In genomic region chr11:73225851-73226250, GRCh38 we compare ENCODE assay signal across 7 cellular contexts. TPM values are rescaled to one million over a fixed set of nuclear protein-coding genes. Genes with fewer than 3 reads are reported as not detected.
"Had no signal": no experiment of that assay in that cellular context is flagged by ENCODE, and none has a peak within 500 bp of the region (broad histone marks: within the 10 kb centered on the region; RNA-seq: fewer than 3 reads in every experiment).

No MANE protein-coding gene starts in this region.

- H3K36me3 ChIP-seq: SJSA1 had no signal

- H3K4me3 ChIP-seq: SJSA1, skin epidermis had no signal

- DNase-seq: activated CD4-positive, alpha-beta T cell treated with anti-CD3 and anti-CD28 coated beads for 36 hours; activated CD8-positive, alpha-beta memory T cell treated with anti-CD3 and anti-CD28 coated beads, Interleukin-2, amount 50 U/mL, for 48 hours; activated CD8-positive, alpha-beta T cell treated with anti-CD3 and anti-CD28 coated beads, Interleukin-2, amount 10 ng/mL, durations not matched to agents 7 days and 5 days; dermis blood vessel endothelial cell had no signal

- H3K4me1 ChIP-seq: SJSA1 had no signal

- H3K27me3 ChIP-seq: SJSA1 had no signal

- H3K27ac ChIP-seq: SJSA1, skin epidermis had no signal

- ATAC-seq: activated CD4-positive, alpha-beta T cell treated with anti-CD3 and anti-CD28 coated beads for 36 hours; activated CD8-positive, alpha-beta T cell treated with anti-CD3 and anti-CD28 coated beads, Interleukin-2, amount 10 ng/mL, durations not matched to agents 7 days and 5 days; left colon had no signal

- H3K9me3 ChIP-seq: SJSA1 had no signal

RNA-seq across cellular contexts. Expression of gene P2RY2, which starts 7.8 kb away (rescaled TPM):
- total RNA-seq: activated CD4-positive, alpha-beta T cell treated with anti-CD3 and anti-CD28 coated beads for 36 hours; activated CD8-positive, alpha-beta T cell treated with anti-CD3 and anti-CD28 coated beads, Interleukin-2, amount 10 ng/mL, durations not matched to agents 7 days and 5 days; SJSA1 had no signal

RNA-seq across cellular contexts. Expression of gene P2RY6, which starts 46.3 kb away (rescaled TPM):
- total RNA-seq: activated CD4-positive, alpha-beta T cell treated with anti-CD3 and anti-CD28 coated beads for 36 hours; activated CD8-positive, alpha-beta T cell treated with anti-CD3 and anti-CD28 coated beads, Interleukin-2, amount 10 ng/mL, durations not matched to agents 7 days and 5 days; dermis blood vessel endothelial cell; SJSA1 had no signal
